In the genomic region with DNA sequence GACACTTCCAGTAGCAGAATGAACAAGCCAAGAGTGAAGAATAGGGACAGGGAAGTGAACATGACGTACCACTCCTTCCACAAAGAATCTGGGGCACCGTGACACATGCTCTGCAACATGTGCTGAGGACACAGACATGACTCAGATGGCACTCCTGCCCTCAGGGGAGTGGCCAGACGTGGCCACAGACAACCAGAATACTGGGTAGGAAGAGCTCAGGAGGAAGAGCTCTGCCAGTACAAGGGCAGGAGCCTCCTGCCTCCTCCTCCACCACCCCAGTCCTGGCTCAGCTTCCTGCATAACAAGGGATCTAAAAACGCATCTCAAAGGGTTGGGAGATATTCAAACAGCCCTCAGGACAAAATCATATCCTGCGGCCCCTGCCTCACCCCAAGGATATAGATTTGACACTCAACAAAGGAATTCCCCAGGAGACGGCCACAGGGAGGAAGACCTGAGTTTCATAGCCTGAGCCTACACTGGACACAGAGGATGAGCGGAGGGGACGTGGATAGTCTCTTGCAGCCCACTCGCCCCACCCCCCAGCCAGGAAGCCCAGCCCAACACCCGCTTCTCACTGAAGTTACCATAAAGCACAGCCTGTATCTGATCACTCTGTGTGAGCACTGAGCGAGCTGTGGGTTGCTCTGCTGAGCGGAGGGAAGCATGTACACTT, we compare ENCODE assay signal across 12 cellular contexts.
DNase-seq lines count a peak whose midpoint lies in the region; ATAC-seq and TF ChIP-seq lines count a peak whose summit lies in the region.
"Had no signal": no experiment of that assay in that cellular context is flagged by ENCODE, and none has a peak within 500 bp of the region (broad histone marks: within the 10 kb centered on the region; RNA-seq: fewer than 3 reads in every experiment).

No MANE protein-coding gene starts in this region.

- 71% methylated on average over 1 of the region's 12 CpGs for WGBS in right lobe of liver (ENCODE audit: insufficient coverage, low coverage, low lambda C conversion rate, missing lambda C conversion rate)

- H3K27ac ChIP-seq in coronary artery: peak overlapping the region; percentile 27 to 67
- no peak overlapping the region for H3K27ac ChIP-seq in right lobe of liver
- H3K27ac ChIP-seq: gastroesophageal sphincter had no signal

- H3K9me3 ChIP-seq in right lobe of liver: no peaks in the 10 kb centered on the region
- H3K9me3 ChIP-seq: gastroesophageal sphincter had no signal

- no peak for TF ChIP-seq POLR2A in right lobe of liver (IDR thresholded peaks at IDR 0.05)

- DNase-seq in DMS53 (lab: John Stamatoyannopoulos, UW): peak; percentile 71
- peak; percentile 84 for DNase-seq in MV-4-11 (lab: John Stamatoyannopoulos, UW)
- DNase-seq in coronary artery (ENCODE audit: low spot score): peak; percentile 84
- peak in 1 of 3 donors; percentile 51 for DNase-seq in right lobe of liver
- DNase-seq in activated effector memory CD4-positive, alpha-beta T cell treated with anti-CD3 and anti-CD28 coated beads, Interleukin-2, amount 50 U/mL, for 16 hours: no peak
- DNase-seq: CD4-positive, CD25-positive, alpha-beta regulatory T cell; GOT3 had no signal

- ATAC-seq in right lobe of liver (peak; percentile 27 to 95 (median 40)), HG02852 (IDR thresholded peaks at IDR 0.05; ENCODE audit: unreplicated experiment) (no peak), HG02798 (IDR thresholded peaks at IDR 0.05; ENCODE audit: poor library complexity, unreplicated experiment) (no peak), GM19452 (IDR thresholded peaks at IDR 0.05; ENCODE audit: unreplicated experiment) (no peak)
- ATAC-seq: activated CD4-positive, CD25-positive, alpha-beta regulatory T cell treated with anti-CD3 and anti-CD28 coated beads, Interleukin-2, amount 50 U/mL, for 24 hours; gastroesophageal sphincter had no signal

- intact Hi-C loops in right lobe of liver (cut with DNase I): no loop called here

- no peak overlapping the region for H3K4me3 ChIP-seq in coronary artery
- H3K4me3 ChIP-seq in right lobe of liver: no peak overlapping the region
- H3K4me3 ChIP-seq: gastroesophageal sphincter had no signal

- H3K36me3 ChIP-seq in right lobe of liver: no peaks in the 10 kb centered on the region
- H3K36me3 ChIP-seq: gastroesophageal sphincter had no signal

- H3K27me3 ChIP-seq in right lobe of liver: no peaks in the 10 kb centered on the region
- H3K27me3 ChIP-seq: gastroesophageal sphincter had no signal

- H3K4me1 ChIP-seq in right lobe of liver: peaks cover 0 to 12% (median 0%) of the 10 kb centered on the region in 4 donors

- no peak for TF ChIP-seq CTCF in coronary artery (IDR thresholded peaks at IDR 0.05)
- no peak for TF ChIP-seq CTCF in right lobe of liver (IDR thresholded peaks at IDR 0.05)

Comparison
In these comparisons a context has a peak if more than half of its experiments do, and no peak if none do; other contexts are left out.
1. H3K27ac ChIP-seq: peak in coronary artery (2 of 2); none in right lobe of liver (0 of 3).
2. ATAC-seq: peak in right lobe of liver (4 of 4); none in HG02852 (single experiment), HG02798 (single experiment) and GM19452 (single experiment).